Comparison of ENCODE assay signal across 8 cellular contexts in the genomic region with DNA sequence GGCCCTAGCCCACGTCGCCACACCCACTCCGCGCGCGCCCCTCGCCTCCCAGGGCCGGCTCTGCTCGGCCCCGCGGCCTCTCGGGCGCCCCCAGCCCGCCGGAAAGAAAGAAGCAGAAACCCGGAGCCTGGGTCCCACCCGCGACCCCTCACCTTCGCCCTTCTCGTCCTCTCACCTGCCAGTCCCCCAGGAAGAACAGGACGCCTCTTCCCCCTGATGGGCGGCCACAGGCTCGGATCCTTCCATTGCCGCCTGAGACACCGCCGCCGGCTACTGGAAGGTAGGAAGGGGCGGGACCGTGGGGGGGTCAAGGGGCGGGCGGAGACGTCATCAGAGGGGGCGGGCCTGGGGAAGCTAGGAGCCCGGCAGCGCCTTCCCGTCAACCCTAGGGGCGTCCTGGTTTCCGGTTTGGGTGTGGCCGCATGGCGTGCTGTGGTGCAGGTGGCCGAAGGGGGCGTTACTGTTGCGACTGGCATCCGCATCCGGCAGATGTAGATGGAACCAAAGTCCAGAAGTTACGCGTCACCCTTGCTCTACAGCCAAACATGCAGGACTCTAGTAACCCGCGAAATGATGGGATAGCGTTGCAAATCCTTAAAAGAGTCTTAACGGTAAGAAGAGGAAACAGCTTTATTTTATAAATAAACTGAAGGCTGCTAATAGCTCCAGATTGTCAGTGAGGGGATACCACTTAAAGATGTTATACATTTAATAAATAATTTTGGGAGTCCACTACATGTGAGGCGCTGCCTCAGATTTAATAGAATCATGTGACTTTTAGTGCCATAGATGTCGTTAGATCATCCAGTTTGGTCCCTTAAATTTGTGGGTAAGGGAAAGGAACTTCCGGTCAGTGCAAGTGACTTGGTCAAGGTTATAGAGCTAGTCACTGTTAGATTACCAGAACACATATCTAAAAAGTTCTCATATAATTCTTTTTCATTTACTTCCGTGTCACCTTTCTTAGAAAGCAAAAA. TPM values are rescaled to one million over a fixed set of nuclear protein-coding genes. Genes with fewer than 3 reads are reported as not detected.
DNase-seq lines count a peak whose midpoint lies in the region; ATAC-seq and TF ChIP-seq lines count a peak whose summit lies in the region.

A gene (minus strand): TSS at position 282 of the 977 bp plus-strand sequence. CDS start 36 bp downstream, at position 246.

- peaks cover 46% of the 10 kb centered on the region for H3K4me1 Mint-ChIP-seq in T-helper 1 cell treated with Interleukin-12 subunit alpha and Interleukin-12 subunit beta and Interleukin-4 antibody, amounts not matched to agents 30 μg/mL and 1 μg/mL, for 36 hours (ENCODE audit: low read depth)
- H3K4me1 Mint-ChIP-seq in progenitor cell of endocrine pancreas (ENCODE audit: low read depth), result peaks cover 8% of the 10 kb centered on the region

- H3K27ac Mint-ChIP-seq in T-helper 1 cell treated with Interleukin-12 subunit alpha and Interleukin-12 subunit beta and Interleukin-4 antibody, amounts not matched to agents 30 μg/mL and 1 μg/mL, for 36 hours, result peak within 1 kb of the TSS; percentile 99
- peak within 1 kb of the TSS; percentile 98 for H3K27ac Mint-ChIP-seq in progenitor cell of endocrine pancreas

- no peaks in the 10 kb centered on the region for H3K36me3 ChIP-seq in left ventricle myocardium inferior

- H3K9me3 ChIP-seq in left ventricle myocardium inferior (replicated peaks), result no peaks in the 10 kb centered on the region

- H3K27me3 ChIP-seq in left ventricle myocardium inferior (ENCODE audit: low read depth), result no peaks in the 10 kb centered on the region

- peaks cover 14% of the 10 kb centered on the region for H3K9me3 Mint-ChIP-seq in T-helper 1 cell treated with Interleukin-12 subunit alpha and Interleukin-12 subunit beta and Interleukin-4 antibody, amounts not matched to agents 30 μg/mL and 1 μg/mL, for 36 hours
- H3K9me3 Mint-ChIP-seq in progenitor cell of endocrine pancreas (ENCODE audit: low read depth), result peaks cover under 1% of the 10 kb centered on the region

- intact Hi-C loops in left ventricle myocardium inferior (cut with micrococcal nuclease), result no loop called here

- peaks cover 25% of the 10 kb centered on the region for H3K4me1 ChIP-seq in left ventricle myocardium inferior

- H3K4me3 Mint-ChIP-seq in T-helper 1 cell treated with Interleukin-12 subunit alpha and Interleukin-12 subunit beta and Interleukin-4 antibody, amounts not matched to agents 30 μg/mL and 1 μg/mL, for 36 hours, result peak within 1 kb of the TSS; percentile 98
- H3K4me3 Mint-ChIP-seq in progenitor cell of endocrine pancreas (ENCODE audit: low read depth), result peak within 1 kb of the TSS; percentile 73

- H3K27ac ChIP-seq in left ventricle myocardium inferior (replicated peaks), result peak within 1 kb of the TSS; percentile 83

- peak; percentile 97 for ATAC-seq in HG02885 (IDR thresholded peaks at IDR 0.05; ENCODE audit: poor library complexity, unreplicated experiment)

- peaks cover 30% of the 10 kb centered on the region for H3K36me3 Mint-ChIP-seq in T-helper 1 cell treated with Interleukin-12 subunit alpha and Interleukin-12 subunit beta and Interleukin-4 antibody, amounts not matched to agents 30 μg/mL and 1 μg/mL, for 36 hours (ENCODE audit: low read depth)
- H3K36me3 Mint-ChIP-seq in progenitor cell of endocrine pancreas (ENCODE audit: insufficient read depth), result peaks cover 10% of the 10 kb centered on the region

- DNase-seq in NCI-H1694 (lab: John Stamatoyannopoulos, UW) (peak; percentile 78), amniotic stem cell (lab: John Stamatoyannopoulos, UW) (peak; percentile 94), left ventricle myocardium inferior (peak; percentile 96), progenitor cell of endocrine pancreas (ENCODE audit: low spot score, unreplicated experiment) (peak; percentile 91), ureter (ENCODE audit: low spot score) (peak; percentile 98)

- TF ChIP-seq POLR2A in GM15510 (IDR thresholded peaks at IDR 0.05; ENCODE audit: borderline replicate concordance, extremely low read depth, insufficient read length), result peak; percentile 75

- peak within 1 kb of the TSS; percentile 89 for H3K4me3 ChIP-seq in left ventricle myocardium inferior

- no peaks in the 10 kb centered on the region for H3K27me3 Mint-ChIP-seq in T-helper 1 cell treated with Interleukin-12 subunit alpha and Interleukin-12 subunit beta and Interleukin-4 antibody, amounts not matched to agents 30 μg/mL and 1 μg/mL, for 36 hours (ENCODE audit: low read depth)
- no peaks in the 10 kb centered on the region for H3K27me3 Mint-ChIP-seq in progenitor cell of endocrine pancreas

- TF ChIP-seq CTCF in left ventricle myocardium inferior (IDR thresholded peaks at IDR 0.05; ENCODE audit: borderline replicate concordance) (peak; percentile 70), progenitor cell of endocrine pancreas (IDR thresholded peaks at IDR 0.05; ENCODE audit: unreplicated experiment) (peak; percentile 61)

RNA-seq across cellular contexts. Expression of the gene that starts here (rescaled TPM):
- total RNA-seq in left ventricle myocardium inferior (18.2 TPM), progenitor cell of endocrine pancreas (85.1 and 88.9 TPM in 2 replicates), ureter (64.6 TPM)

Comparison
In these comparisons a context has a peak if more than half of its experiments do, and no peak if none do; other contexts are left out.
1. Peak in every context shown above with its lines: DNase-seq, ATAC-seq, H3K4me3 ChIP-seq and H3K27ac ChIP-seq.